In the genomic region with DNA sequence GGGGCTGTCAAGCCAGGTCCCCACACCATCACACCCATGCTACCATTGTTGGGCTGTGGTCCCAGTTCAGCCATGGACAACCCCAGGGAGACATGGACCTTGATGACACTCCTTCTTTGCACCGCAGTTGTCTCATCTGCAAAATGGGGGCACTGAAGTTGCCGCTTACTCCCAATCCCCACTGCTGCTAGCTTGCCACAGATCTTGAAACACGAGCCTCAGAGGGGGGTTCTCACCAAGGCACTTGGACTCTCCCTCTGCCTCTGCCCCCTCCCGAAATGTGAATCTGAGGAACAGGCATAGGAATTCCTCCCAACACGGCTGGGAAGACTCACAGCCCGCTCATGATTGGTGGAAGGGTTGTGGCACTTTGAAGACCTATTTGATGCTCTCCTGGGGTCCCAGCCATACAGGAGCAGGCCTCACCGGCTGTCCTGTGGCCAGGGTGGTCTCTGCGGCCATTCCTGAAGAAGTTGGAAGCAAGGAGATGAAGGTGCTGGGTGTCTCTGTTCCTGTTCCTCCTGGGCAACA, we compare ENCODE assay signal across 14 cellular contexts. TPM values are rescaled to one million over a fixed set of nuclear protein-coding genes. Genes with fewer than 3 reads are reported as not detected.
DNase-seq lines count a peak whose midpoint lies in the region; ATAC-seq and TF ChIP-seq lines count a peak whose summit lies in the region.
"Had no signal": no experiment of that assay in that cellular context is flagged by ENCODE, and none has a peak within 500 bp of the region (broad histone marks: within the 10 kb centered on the region; RNA-seq: fewer than 3 reads in every experiment).

No MANE protein-coding gene starts in this region.

- H3K27ac ChIP-seq in CD4-positive, alpha-beta T cell (ENCODE audit: low read depth, low read length) = no peak overlapping the region
- H3K27ac ChIP-seq: BLaER1, foreskin keratinocyte, PC-9 had no signal

- in situ Hi-C loops in GM13977 (cut with MboI; ENCODE audit: low pct_unique_long_range_greater_than_20kb, low sequenced_read_pairs, unreplicated experiment) = no loop called here

- no peaks in the 10 kb centered on the region for H3K27me3 Mint-ChIP-seq in CD4-positive, alpha-beta T cell
- no peaks in the 10 kb centered on the region for H3K27me3 Mint-ChIP-seq in natural killer cell (ENCODE audit: low read depth in 2 of 2)

- no peaks in the 10 kb centered on the region for H3K9me3 ChIP-seq in CD4-positive, alpha-beta T cell (ENCODE audit: control insufficient read depth, low read length)
- H3K9me3 ChIP-seq: BLaER1 had no signal

- peak in 1 of 10 experiments; percentile 30 for DNase-seq in CD4-positive, alpha-beta T cell
- DNase-seq in GM13977 (ENCODE audit: low spot score) (peak; percentile 29), natural killer cell (peak; percentile 15), NCI-H524 (lab: John Stamatoyannopoulos, UW) (no peak), LoVo (ENCODE audit: low spot score) (no peak), NCI-H1092 treated with DMSO at 0.1 percent for 48 hours (lab: John Stamatoyannopoulos, UW) (no peak)
- peak; percentile 61 for DNase-seq in activated effector memory CD4-positive, alpha-beta T cell treated with anti-CD3 and anti-CD28 coated beads, Interleukin-2, amount 50 U/mL, for 16 hours
- DNase-seq: effector CD8-positive, alpha-beta T cell; foreskin keratinocyte; NCI-H446 treated with DMSO at 0.1 percent for 48 hours; PC-9; retina had no signal

- no peak overlapping the region for H3K4me3 Mint-ChIP-seq in CD4-positive, alpha-beta T cell
- peak overlapping the region; percentile 52 for H3K4me3 Mint-ChIP-seq in natural killer cell

- H3K27ac Mint-ChIP-seq in CD4-positive, alpha-beta T cell = peak overlapping the region; percentile 65
- peak overlapping the region; percentile 91 to 99 for H3K27ac Mint-ChIP-seq in natural killer cell

- peaks cover 44% of the 10 kb centered on the region for H3K36me3 Mint-ChIP-seq in CD4-positive, alpha-beta T cell (ENCODE audit: low read depth)
- no peaks in the 10 kb centered on the region for H3K36me3 Mint-ChIP-seq in natural killer cell

- peaks cover 25% of the 10 kb centered on the region for H3K4me1 Mint-ChIP-seq in CD4-positive, alpha-beta T cell (ENCODE audit: low read depth)
- H3K4me1 Mint-ChIP-seq in natural killer cell = peaks cover 50 to 73% of the 10 kb centered on the region in 2 donors

- no peak for ATAC-seq in CD4-positive, alpha-beta T cell (ENCODE audit: poor library complexity)
- ATAC-seq in natural killer cell (no peak), GM18907 (IDR thresholded peaks at IDR 0.05; ENCODE audit: unreplicated experiment) (no peak)

- POLR2A ChIA-PET in CD4-positive, alpha-beta T cell (lab: Charles Lee) = interaction anchor here (0.9 to 3.8 kb wide), 4 partner anchors 13 to 348 kb away, joined by 3 to 23 read pairs (median 4); a partner anchor contains a TSS

- TF ChIP-seq CTCF in CD4-positive, alpha-beta T cell (IDR thresholded peaks at IDR 0.05) = no peak
- TF ChIP-seq CTCF in GM13977 (IDR thresholded peaks at IDR 0.05; ENCODE audit: extremely low read depth, insufficient read depth, missing control alignments) = no peak
- no peak for TF ChIP-seq CTCF in natural killer cell (IDR thresholded peaks at IDR 0.05)

- H3K9me3 Mint-ChIP-seq in CD4-positive, alpha-beta T cell = no peaks in the 10 kb centered on the region
- no peaks in the 10 kb centered on the region for H3K9me3 Mint-ChIP-seq in natural killer cell

- no peaks in the 10 kb centered on the region for H3K27me3 ChIP-seq in CD4-positive, alpha-beta T cell (ENCODE audit: control insufficient read depth, insufficient read depth, low read length)

- CTCF ChIA-PET in CD4-positive, alpha-beta T cell (lab: Charles Lee) = interaction anchor here (1.3 to 1.5 kb wide), 2 partner anchors 32 to 202 kb away, joined by 3 to 4 read pairs; a partner anchor contains a TSS

- intact Hi-C loops in CD4-positive, alpha-beta T cell (cut with DNase I, micrococcal nuclease) = loop anchor here in 1 of 2 experiments (5.0 kb wide), 1 partner anchor 47 kb away; no protein-coding TSS in a partner anchor
- intact Hi-C loops in natural killer cell (cut with micrococcal nuclease) = loop anchor here (1.0 to 2.0 kb wide), 2 partner anchors 42 to 51 kb away; no protein-coding TSS in a partner anchor

RNA-seq across cellular contexts. Expression of a gene that starts 31.1 kb away (rescaled TPM):
- total RNA-seq in CD4-positive, alpha-beta T cell = 100 to 1,000 TPM; 202 to 209 TPM
- total RNA-seq in natural killer cell = 100 to 1,000 TPM; 537 to 630 (median 601) TPM
- total RNA-seq: foreskin keratinocyte, PC-9 had no signal

Comparison
In these comparisons a context has a peak if more than half of its experiments do, and no peak if none do; other contexts are left out.
1. DNase-seq: peak in GM13977 (single experiment), activated effector memory CD4-positive, alpha-beta T cell treated with anti-CD3 and anti-CD28 coated beads, Interleukin-2, amount 50 U/mL, for 16 hours (single experiment) and natural killer cell (single experiment); none in NCI-H524 (0 of 2), LoVo (single experiment) and NCI-H1092 treated with DMSO at 0.1 percent for 48 hours (single experiment).